In the genomic region with DNA sequence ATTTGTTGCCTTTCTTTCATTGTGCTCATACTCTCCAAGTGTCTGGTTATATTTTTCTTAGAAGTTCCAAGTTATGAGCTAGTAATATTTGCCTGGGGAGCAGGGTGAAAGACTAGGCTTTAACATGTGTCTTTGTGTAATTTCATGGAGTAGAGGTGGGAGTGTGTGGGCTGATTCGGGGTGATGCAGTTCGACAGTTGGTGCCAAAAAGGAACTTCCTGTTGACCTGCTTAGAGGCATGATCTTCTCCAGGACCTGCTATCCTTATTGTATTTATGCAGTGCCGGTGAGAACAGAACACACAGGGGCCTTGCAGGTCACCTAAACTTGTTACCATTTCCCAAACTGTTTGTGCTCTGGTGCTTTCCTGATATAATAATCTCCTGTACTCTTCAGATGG, we compare ENCODE assay signal across 10 cellular contexts. TPM values are rescaled to one million over a fixed set of nuclear protein-coding genes. Genes with fewer than 3 reads are reported as not detected.
DNase-seq lines count a peak whose midpoint lies in the region; ATAC-seq, FAIRE-seq and TF ChIP-seq lines count a peak whose summit lies in the region.
"Had no signal": no experiment of that assay in that cellular context is flagged by ENCODE, and none has a peak within 500 bp of the region (broad histone marks: within the 10 kb centered on the region; RNA-seq: fewer than 3 reads in every experiment).

No MANE protein-coding gene starts in this region.

- DNase-seq in GM12892 (ENCODE audit: insufficient read length) (no peak), SK-N-SH (peak; percentile 38), sciatic nerve (ENCODE audit: low spot score) (no peak), AML-193 (lab: John Stamatoyannopoulos, UW) (no peak), mucosa of gallbladder (ENCODE audit: low spot score) (no peak)
- no peak for DNase-seq in activated CD4-positive, CD25-positive, alpha-beta regulatory T cell (lab: John Stamatoyannopoulos, UW)
- DNase-seq: effector CD4-positive, alpha-beta T cell; NCI-H187 treated with DMSO at 0.1 percent for 48 hours had no signal

- no peak for TF ChIP-seq CTCF in SK-N-SH (IDR thresholded peaks at IDR 0.05)

- H3K9me2 ChIP-seq in SK-N-SH = no peaks in the 10 kb centered on the region

- H3F3A ChIP-seq in SK-N-SH (replicated peaks; ENCODE audit: insufficient read depth) = peaks cover 6% of the 10 kb centered on the region

- FAIRE-seq in GM12892 (lab: Jason Lieb, UNC) = peak; percentile 33

- TF ChIP-seq EP300 in SK-N-SH (IDR thresholded peaks at IDR 0.05; ENCODE audit: borderline replicate concordance in 1 of 2, low read depth in 1 of 2, low read length in 1 of 2) = no peak

- POLR2A ChIA-PET in SK-N-SH (lab: Yijun Ruan, JAX) = no interaction called here

- no peak overlapping the region for H3K9ac ChIP-seq in SK-N-SH

- no peaks in the 10 kb centered on the region for H3K9me3 Mint-ChIP-seq in dendritic cell treated with granulocyte-macrophage colony-stimulating factor and Interleukin-4, amounts not matched to agents 40 ng/mL and 50 ng/mL, for 4 days

- H3K36me3 ChIP-seq in SK-N-SH (replicated peaks in 1 of 2; ENCODE audit: control insufficient read depth in 1 of 2, insufficient read depth in 2 of 2, low read length in 1 of 2) = peaks cover 7 to 9% of the 10 kb centered on the region in 2 experiments

- no peak overlapping the region for H3K4me3 ChIP-seq in SK-N-SH (ENCODE audit: low read depth in 2 of 2, low read length in 1 of 2)
- H3K4me3 ChIP-seq: SK-N-MC had no signal

- WGBS in SK-N-SH (ENCODE audit: low lambda C conversion rate) = 27% methylated on average over 3 of the region's 3 CpGs

- H3K27ac Mint-ChIP-seq in dendritic cell treated with granulocyte-macrophage colony-stimulating factor and Interleukin-4, amounts not matched to agents 40 ng/mL and 50 ng/mL, for 4 days = peak overlapping the region; percentile 75

- CTCF ChIA-PET in SK-N-SH (lab: Yijun Ruan, JAX) = no interaction called here

- no peaks in the 10 kb centered on the region for H3K9me3 ChIP-seq in SK-N-SH

- peak overlapping the region; percentile 10; the same call in 1 of the 2 replicates for H3K4me2 ChIP-seq in SK-N-SH

- ATAC-seq in sciatic nerve = peak; percentile 19

- TF ChIP-seq RAD21 in SK-N-SH (IDR thresholded peaks at IDR 0.05; ENCODE audit: low read length) = no peak

- H3K4me1 Mint-ChIP-seq in dendritic cell treated with granulocyte-macrophage colony-stimulating factor and Interleukin-4, amounts not matched to agents 40 ng/mL and 50 ng/mL, for 4 days (ENCODE audit: low read depth) = peaks cover 15% of the 10 kb centered on the region

- peak overlapping the region; percentile 50; the same call in 1 of the 2 replicates for H2AFZ ChIP-seq in SK-N-SH (ENCODE audit: low read depth)

- peaks cover 7 to 8% of the 10 kb centered on the region in 2 experiments; a peak in 3 of 4 replicates for H3K4me1 ChIP-seq in SK-N-SH (ENCODE audit: control insufficient read depth in 1 of 2, insufficient read depth in 2 of 2, low read depth in 1 of 2, low read length in 1 of 2)

- no peaks in the 10 kb centered on the region for H4K20me1 ChIP-seq in SK-N-SH (ENCODE audit: insufficient read depth)

- H3K27ac ChIP-seq in SK-N-SH (ENCODE audit: low read depth in 2 of 2, low read length in 1 of 2) = peak overlapping the region in 1 of 2 experiments; percentile 24; a peak in 1 of 4 replicates
- H3K27ac ChIP-seq: SK-N-MC had no signal

- intact Hi-C loops in dendritic cell treated with granulocyte-macrophage colony-stimulating factor and Interleukin-4, amounts not matched to agents 40 ng/mL and 50 ng/mL, for 4 days (cut with micrococcal nuclease) = no loop called here
- intact Hi-C loops in sciatic nerve (cut with DNase I) = no loop called here

- no peak for TF ChIP-seq POLR2A in GM12892 (IDR thresholded peaks at IDR 0.05; ENCODE audit: low read depth, low read length)

- no peaks in the 10 kb centered on the region for H3K36me3 Mint-ChIP-seq in dendritic cell treated with granulocyte-macrophage colony-stimulating factor and Interleukin-4, amounts not matched to agents 40 ng/mL and 50 ng/mL, for 4 days (ENCODE audit: low read depth)

- H3K4me3 Mint-ChIP-seq in dendritic cell treated with granulocyte-macrophage colony-stimulating factor and Interleukin-4, amounts not matched to agents 40 ng/mL and 50 ng/mL, for 4 days = peak overlapping the region; percentile 27

- no peaks in the 10 kb centered on the region for H3K27me3 ChIP-seq in SK-N-SH (ENCODE audit: insufficient read depth)

- no peaks in the 10 kb centered on the region for H3K27me3 Mint-ChIP-seq in dendritic cell treated with granulocyte-macrophage colony-stimulating factor and Interleukin-4, amounts not matched to agents 40 ng/mL and 50 ng/mL, for 4 days

- peaks cover 19% of the 10 kb centered on the region for H3K79me2 ChIP-seq in SK-N-SH (ENCODE audit: insufficient read depth)

TF ChIP-seq in SK-N-SH, 30 proteins besides CTCF, POLR2A, EP300 and RAD21:
- TF ChIP-seq POLR2AphosphoS5 (IDR thresholded peaks at IDR 0.05; ENCODE audit: low read depth, low read length) (no peak), FOSL2 (IDR thresholded peaks at IDR 0.05; ENCODE audit: borderline replicate concordance, low read depth) (no peak), GATA2 (CRISPR knock-in tag; IDR thresholded peaks at IDR 0.05) (no peak), ELF1 (IDR thresholded peaks at IDR 0.05) (no peak), RXRA (IDR thresholded peaks at IDR 0.05; ENCODE audit: borderline replicate concordance, low read depth) (no peak), GABPA (IDR thresholded peaks at IDR 0.05; ENCODE audit: low read depth) (no peak)
- TF ChIP-seq, protein P1, sequence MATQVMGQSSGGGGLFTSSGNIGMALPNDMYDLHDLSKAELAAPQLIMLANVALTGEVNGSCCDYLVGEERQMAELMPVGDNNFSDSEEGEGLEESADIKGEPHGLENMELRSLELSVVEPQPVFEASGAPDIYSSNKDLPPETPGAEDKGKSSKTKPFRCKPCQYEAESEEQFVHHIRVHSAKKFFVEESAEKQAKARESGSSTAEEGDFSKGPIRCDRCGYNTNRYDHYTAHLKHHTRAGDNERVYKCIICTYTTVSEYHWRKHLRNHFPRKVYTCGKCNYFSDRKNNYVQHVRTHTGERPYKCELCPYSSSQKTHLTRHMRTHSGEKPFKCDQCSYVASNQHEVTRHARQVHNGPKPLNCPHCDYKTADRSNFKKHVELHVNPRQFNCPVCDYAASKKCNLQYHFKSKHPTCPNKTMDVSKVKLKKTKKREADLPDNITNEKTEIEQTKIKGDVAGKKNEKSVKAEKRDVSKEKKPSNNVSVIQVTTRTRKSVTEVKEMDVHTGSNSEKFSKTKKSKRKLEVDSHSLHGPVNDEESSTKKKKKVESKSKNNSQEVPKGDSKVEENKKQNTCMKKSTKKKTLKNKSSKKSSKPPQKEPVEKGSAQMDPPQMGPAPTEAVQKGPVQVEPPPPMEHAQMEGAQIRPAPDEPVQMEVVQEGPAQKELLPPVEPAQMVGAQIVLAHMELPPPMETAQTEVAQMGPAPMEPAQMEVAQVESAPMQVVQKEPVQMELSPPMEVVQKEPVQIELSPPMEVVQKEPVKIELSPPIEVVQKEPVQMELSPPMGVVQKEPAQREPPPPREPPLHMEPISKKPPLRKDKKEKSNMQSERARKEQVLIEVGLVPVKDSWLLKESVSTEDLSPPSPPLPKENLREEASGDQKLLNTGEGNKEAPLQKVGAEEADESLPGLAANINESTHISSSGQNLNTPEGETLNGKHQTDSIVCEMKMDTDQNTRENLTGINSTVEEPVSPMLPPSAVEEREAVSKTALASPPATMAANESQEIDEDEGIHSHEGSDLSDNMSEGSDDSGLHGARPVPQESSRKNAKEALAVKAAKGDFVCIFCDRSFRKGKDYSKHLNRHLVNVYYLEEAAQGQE (IDR thresholded peaks at IDR 0.05; ENCODE audit: low read depth, low read length) = no peak

RNA-seq across cellular contexts. Expression of a gene that starts 21.2 kb away (rescaled TPM):
- polyA plus RNA-seq in GM12892 (2012; ENCODE audit: missing spikeins) = 2.7 TPM
- 8.1 and 14.9 TPM in 2 replicates for polyA plus RNA-seq in SK-N-SH (2012; rRNA removed)
- 11.9 and 14.9 TPM in 2 replicates for polyA plus RNA-seq in SK-N-SH (2012; cell fraction: cytosol; rRNA removed)
- 14.0 and 32.6 TPM in 2 replicates for polyA plus RNA-seq in SK-N-SH (2012; cell fraction: nucleus; rRNA removed)
- total RNA-seq in sciatic nerve = 183 TPM
- total RNA-seq in mucosa of gallbladder = 21.7 TPM
